11 cellular contexts compared by ENCODE assay signal in the genomic region with DNA sequence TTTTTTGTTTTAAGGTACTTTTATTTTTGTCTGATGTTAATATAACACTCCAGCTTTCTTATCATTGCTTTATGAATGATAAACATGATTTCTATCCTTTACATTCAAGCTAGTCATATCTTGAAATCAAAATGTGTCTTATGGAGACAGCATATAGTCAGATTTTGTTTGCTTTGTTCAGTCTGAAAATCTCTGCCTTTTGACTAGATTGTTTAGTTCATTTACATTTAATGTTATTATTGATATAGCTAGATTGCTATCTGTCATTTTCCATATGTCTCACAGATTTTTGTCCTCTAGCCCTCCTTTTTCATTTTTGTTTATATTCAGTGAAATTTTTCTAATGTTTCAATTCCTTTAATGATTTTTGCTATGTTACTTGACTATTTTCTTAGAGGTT.
"Had no signal": no experiment of that assay in that cellular context is flagged by ENCODE, and none has a peak within 500 bp of the region (broad histone marks: within the 10 kb centered on the region; RNA-seq: fewer than 3 reads in every experiment).

No MANE protein-coding gene starts in this region.

- H3K9me3 ChIP-seq: HAP-1 had no signal

- ATAC-seq: GM23338, HCT116 had no signal

- H3K4me1 Mint-ChIP-seq: GM23338, H9 had no signal

- DNase-seq: GOT3, H7, H9, HCEC 1CT, HFFc6 had no signal

- FAIRE-seq: H1, H54 had no signal

- H3K4me1 ChIP-seq: HAP-1 had no signal

- H2AFZ ChIP-seq: GM23248, GM23338 had no signal

- H3K27ac Mint-ChIP-seq: GM23338, H9, HFFc6 had no signal

- H3K4me3 Mint-ChIP-seq: GM23338, H9, HFFc6 had no signal

- H3K4me2 ChIP-seq: GM23338 had no signal

- H3K9ac ChIP-seq: GM23248 had no signal

- H3K36me3 ChIP-seq: HAP-1 had no signal

- H3K27ac ChIP-seq: GM23248 had no signal

- H3K4me3 ChIP-seq: GM23248, GM23338, HAP-1 had no signal
